Comparison of ENCODE assay signal across 16 cellular contexts in the genomic region with DNA sequence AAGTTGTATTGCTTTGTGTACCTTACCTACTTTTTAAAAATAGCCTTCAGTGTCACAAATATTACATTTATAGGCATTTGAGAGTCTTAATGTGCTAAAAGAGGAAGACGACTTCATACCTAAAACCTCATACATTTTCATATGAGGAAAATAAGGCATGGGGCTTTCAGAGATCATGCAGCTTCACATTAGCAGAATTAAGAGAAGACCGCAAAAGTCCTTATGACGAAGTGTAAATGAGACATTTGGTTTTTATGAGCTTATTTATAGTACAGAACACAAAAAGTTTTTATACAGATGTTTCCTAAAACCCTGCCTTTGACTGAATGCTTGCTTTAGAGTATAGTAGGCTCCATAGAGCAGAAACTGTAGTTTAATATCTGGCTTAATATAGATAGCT. TPM values are rescaled to one million over a fixed set of nuclear protein-coding genes. Genes with fewer than 3 reads are reported as not detected.
DNase-seq lines count a peak whose midpoint lies in the region; ATAC-seq, FAIRE-seq and TF ChIP-seq lines count a peak whose summit lies in the region.
"Had no signal": no experiment of that assay in that cellular context is flagged by ENCODE, and none has a peak within 500 bp of the region (broad histone marks: within the 10 kb centered on the region; RNA-seq: fewer than 3 reads in every experiment).

No MANE protein-coding gene starts in this region.

- DNase-seq in GM12891 (ENCODE audit: insufficient read length, low spot score) (no peak), GDM1 (lab: John Stamatoyannopoulos, UW) (no peak), NCI-H345 (lab: John Stamatoyannopoulos, UW) (no peak), activated gamma-delta T cell (lab: John Stamatoyannopoulos, UW) (no peak)
- no peak for DNase-seq in CD4-positive, alpha-beta memory T cell
- DNase-seq: H7, hippocampal formation, mesendoderm, NCI-H2171 treated with DMSO at 0.1 percent for 48 hours, RPMI8226, thyroid gland had no signal

- H3K4me1 Mint-ChIP-seq in IgD-negative memory B cell: peaks cover 20 to 33% (median 27%) of the 10 kb centered on the region in 3 donors
- peaks cover 0 to 4% (median 0%) of the 10 kb centered on the region in 4 donors for H3K4me1 Mint-ChIP-seq in CD4-positive, alpha-beta memory T cell

- H3K9me3 Mint-ChIP-seq in IgD-negative memory B cell: no peaks in the 10 kb centered on the region
- H3K9me3 Mint-ChIP-seq in CD4-positive, alpha-beta memory T cell: no peaks in the 10 kb centered on the region
- H3K9me3 Mint-ChIP-seq: activated T-helper 1 cell treated with anti-CD3 and anti-CD28 coated beads, Interleukin-12 subunit alpha, Interleukin-12 subunit beta, Interleukin-2, Interleukin-4 antibody, amounts not matched to agents 30 ng/mL and 10 ng/mL and 1 ng/mL, durations not matched to agents 14 hours and 24 hours and 36 hours had no signal

- H3K27ac Mint-ChIP-seq in IgD-negative memory B cell: peak overlapping the region; percentile 1 to 84 (median 36)
- peak overlapping the region in 2 of 7 donors; percentile 57 to 62 for H3K27ac Mint-ChIP-seq in CD4-positive, alpha-beta memory T cell
- H3K27ac Mint-ChIP-seq: activated T-helper 1 cell treated with anti-CD3 and anti-CD28 coated beads, Interleukin-12 subunit alpha, Interleukin-12 subunit beta, Interleukin-2, Interleukin-4 antibody, amounts not matched to agents 30 ng/mL and 10 ng/mL and 1 ng/mL, durations not matched to agents 14 hours and 24 hours and 36 hours had no signal

- no peak overlapping the region for H3K27ac ChIP-seq in CD4-positive, alpha-beta memory T cell (ENCODE audit: low read depth, low read length)
- H3K27ac ChIP-seq: epithelial cell of prostate, thyroid gland had no signal

- no peaks in the 10 kb centered on the region for H3K27me3 ChIP-seq in CD4-positive, alpha-beta memory T cell (ENCODE audit: insufficient read depth, low read length)
- H3K27me3 ChIP-seq: thyroid gland had no signal

- no peaks in the 10 kb centered on the region for H3K4me1 ChIP-seq in CD4-positive, alpha-beta memory T cell (ENCODE audit: insufficient read depth, low read length)
- H3K4me1 ChIP-seq: thyroid gland had no signal

- H3K9me3 ChIP-seq in CD4-positive, alpha-beta memory T cell (ENCODE audit: control insufficient read depth in 1 of 2, low read length in 2 of 2): no peaks in the 10 kb centered on the region
- H3K9me3 ChIP-seq: thyroid gland had no signal

- intact Hi-C loops in CD4-positive, alpha-beta memory T cell (cut with micrococcal nuclease): no loop called here

- POLR2A ChIA-PET in CD4-positive, alpha-beta memory T cell (lab: Charles Lee; ENCODE audit: partially characterized antibody): interaction anchor here (1.9 kb wide), 1 partner anchor 10 kb away, joined by 4 read pairs; a partner anchor contains a TSS

- peaks cover 50% of the 10 kb centered on the region for H3K36me3 ChIP-seq in CD4-positive, alpha-beta memory T cell (ENCODE audit: insufficient read depth, low read length)

- peak overlapping the region in 3 of 4 donors; percentile 4 to 84 (median 82) for H3K4me3 Mint-ChIP-seq in IgD-negative memory B cell
- H3K4me3 Mint-ChIP-seq in CD4-positive, alpha-beta memory T cell: no peak overlapping the region
- H3K4me3 Mint-ChIP-seq: activated T-helper 1 cell treated with anti-CD3 and anti-CD28 coated beads, Interleukin-12 subunit alpha, Interleukin-12 subunit beta, Interleukin-2, Interleukin-4 antibody, amounts not matched to agents 30 ng/mL and 10 ng/mL and 1 ng/mL, durations not matched to agents 14 hours and 24 hours and 36 hours had no signal

- CTCF ChIA-PET in CD4-positive, alpha-beta memory T cell (lab: Charles Lee; ENCODE audit: partially characterized antibody): no interaction called here

- no peak for TF ChIP-seq POLR2A in GM12891 (IDR thresholded peaks at IDR 0.05; ENCODE audit: low read depth, low read length)

- peaks cover 9% of the 10 kb centered on the region for H3K36me3 Mint-ChIP-seq in IgD-negative memory B cell
- H3K36me3 Mint-ChIP-seq in CD4-positive, alpha-beta memory T cell: peaks cover 43 to 78% of the 10 kb centered on the region in 2 donors

- ATAC-seq in GM19351 (IDR thresholded peaks at IDR 0.05; ENCODE audit: unreplicated experiment) (peak; percentile 96), HG02798 (IDR thresholded peaks at IDR 0.05; ENCODE audit: poor library complexity, unreplicated experiment) (peak; percentile 82)

- no peak overlapping the region for H3K4me3 ChIP-seq in CD4-positive, alpha-beta memory T cell (ENCODE audit: low read length in 2 of 2)
- H3K4me3 ChIP-seq: thyroid gland had no signal

- FAIRE-seq in GM12891 (lab: Jason Lieb, UNC): no peak

- no peaks in the 10 kb centered on the region for H3K27me3 Mint-ChIP-seq in IgD-negative memory B cell
- H3K27me3 Mint-ChIP-seq in CD4-positive, alpha-beta memory T cell: no peaks in the 10 kb centered on the region

TF ChIP-seq in GM12891, 5 proteins besides CTCF, POLR2A, EP300 and RAD21:
- TF ChIP-seq PAX5 (IDR thresholded peaks at IDR 0.05; ENCODE audit: insufficient read depth, low read length, severe bottlenecking): no peak
- no peak for TF ChIP-seq POLR2AphosphoS5 (IDR thresholded peaks at IDR 0.05; ENCODE audit: low read depth, low read length)
- TF ChIP-seq TAF1 (IDR thresholded peaks at IDR 0.05; ENCODE audit: low read depth, low read length): no peak
- TF ChIP-seq SPI1 (IDR thresholded peaks at IDR 0.05; ENCODE audit: low read depth, low read length): peak; percentile 65

RNA-seq across cellular contexts. Expression of a gene that starts 10.1 kb away (rescaled TPM):
- 4.6 TPM for polyA plus RNA-seq in GM12891 (2012; ENCODE audit: low read depth, missing spikeins)
- 8.6 TPM for polyA plus RNA-seq in IgD-negative memory B cell
- total RNA-seq in CD4-positive, alpha-beta memory T cell: 1 to 10 TPM; 4.2 to 4.9 TPM
- polyA plus RNA-seq in CD4-positive, alpha-beta memory T cell: 1 to 10 TPM; 2.6 to 4.9 TPM

RNA-seq across cellular contexts. Expression of a gene that starts 57.2 kb away (rescaled TPM):
- 14.0 TPM for polyA plus RNA-seq in GM12891 (2012; ENCODE audit: low read depth, missing spikeins)
- 15.9 TPM for polyA plus RNA-seq in IgD-negative memory B cell
- total RNA-seq in CD4-positive, alpha-beta memory T cell: 100 to 1,000 TPM in 1 of 2 experiments, 10 to 100 TPM in 1; 89.8 to 102 TPM
- polyA plus RNA-seq in CD4-positive, alpha-beta memory T cell: 10 to 100 TPM in 1 of 2 donors, 1 to 10 TPM in 1; 2.8 to 15.4 TPM

Comparison
In these comparisons a context has a peak if more than half of its experiments do, and no peak if none do; other contexts are left out.
1. H3K4me3 Mint-ChIP-seq: peak in IgD-negative memory B cell (3 of 4); none in CD4-positive, alpha-beta memory T cell (0 of 8).